ENCODE assay signal across 16 cellular contexts in the genomic region with DNA sequence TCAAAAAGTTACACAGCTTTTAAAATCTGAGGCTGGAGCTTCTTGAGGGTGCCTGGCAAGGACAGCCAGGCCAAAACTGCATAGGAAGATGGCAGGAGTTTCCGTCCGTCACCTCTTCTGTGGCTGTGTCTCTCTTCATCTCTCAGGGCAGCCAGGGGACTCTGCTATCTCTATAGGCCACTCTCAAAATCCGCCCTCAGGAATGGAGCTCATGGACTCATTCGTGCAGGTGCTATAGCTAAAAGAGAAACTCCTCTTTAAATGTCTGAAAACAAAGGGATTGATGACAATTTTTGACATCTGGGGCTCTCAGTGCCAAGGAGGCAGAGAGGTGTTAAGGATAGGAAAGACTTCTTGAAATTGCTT. TPM values are rescaled to one million over a fixed set of nuclear protein-coding genes. Genes with fewer than 3 reads are reported as not detected.
A peak's percentile ranks its signal among the peaks of the same experiment; 100 is the strongest.
DNase-seq lines count a peak whose midpoint lies in the region; ATAC-seq, FAIRE-seq and TF ChIP-seq lines count a peak whose summit lies in the region.
"Had no signal": no experiment of that assay in that cellular context is flagged by ENCODE, and none has a peak within 500 bp of the region (broad histone marks: within the 10 kb centered on the region; RNA-seq: fewer than 3 reads in every experiment).

No MANE protein-coding gene starts in this region.

- H3K27me3 ChIP-seq in mesenchymal stem cell (ENCODE audit: control insufficient read depth in 1 of 2, insufficient read depth in 1 of 2, low read length in 2 of 2): no peaks in the 10 kb centered on the region
- H3K27me3 ChIP-seq in right atrium auricular region: no peaks in the 10 kb centered on the region
- H3K27me3 ChIP-seq: tibial artery had no signal

- H3K4me1 Mint-ChIP-seq in activated T-helper 2 cell treated with anti-CD3 and anti-CD28 coated beads, Interferon-gamma antibody, Interleukin-2, Interleukin-4, amounts not matched to agents 10 μg/mL and 5 μg/mL and 100 μg/mL, durations not matched to agents 14 hours and 24 hours and 36 hours (ENCODE audit: low read depth): peaks cover 26% of the 10 kb centered on the region

- H3K4me2 ChIP-seq in A549 (peak overlapping the region; percentile 57), mesenchymal stem cell (ENCODE audit: low read length, poor library complexity, severe bottlenecking) (no peak overlapping the region)

- H2AFZ ChIP-seq in mesenchymal stem cell (ENCODE audit: low read depth, low read length): no peak overlapping the region

- CTCF ChIA-PET in A549 (lab: Yijun Ruan, JAX): interaction anchor here (1.1 to 2.5 kb wide), 6 partner anchors 9 to 277 kb away, joined by 3 to 6 read pairs (median 4); no protein-coding TSS in a partner anchor

- H2BK12ac ChIP-seq in mesenchymal stem cell (ENCODE audit: low read length in 2 of 2): no peak overlapping the region

- no peak for FAIRE-seq in A549 (lab: Jason Lieb, UNC)

- POLR2A ChIA-PET in A549 (lab: Yijun Ruan, JAX): interaction anchor here (1.0 kb wide), 1 partner anchor 46 kb away, joined by 4 read pairs; a partner anchor contains a TSS

- H3K4me3 ChIP-seq in A549 (no peak overlapping the region), mesenchymal stem cell (ENCODE audit: insufficient read depth in 1 of 2, low read depth in 1 of 2, low read length in 2 of 2) (no peak overlapping the region), right atrium auricular region (no peak overlapping the region)
- H3K4me3 ChIP-seq: tibial artery had no signal

- no peak for TF ChIP-seq RAD21 in A549 (conservative IDR thresholded peaks at IDR 0.05 in 1 of 2, IDR thresholded peaks at IDR 0.05 in 1 of 2)

- no peaks in the 10 kb centered on the region for H3K36me3 ChIP-seq in mesenchymal stem cell (ENCODE audit: control insufficient read depth in 1 of 2, insufficient read depth in 2 of 2, low read depth in 1 of 2, low read length in 2 of 2)
- no peaks in the 10 kb centered on the region for H3K36me3 ChIP-seq in right atrium auricular region
- H3K36me3 ChIP-seq: tibial artery had no signal

- H3K4me1 ChIP-seq in A549 (peaks cover 30% of the 10 kb centered on the region), mesenchymal stem cell (ENCODE audit: control insufficient read depth, insufficient read depth, low read depth, low read length) (peaks cover 7% of the 10 kb centered on the region), right atrium auricular region (no peaks in the 10 kb centered on the region)

- H2BK5ac ChIP-seq in mesenchymal stem cell (ENCODE audit: low read depth, low read length, poor library complexity, severe bottlenecking): peak overlapping the region; percentile 21

- H4K8ac ChIP-seq in mesenchymal stem cell (ENCODE audit: low read length): no peak overlapping the region

- no peak overlapping the region for H3K18ac ChIP-seq in mesenchymal stem cell (ENCODE audit: low read depth in 1 of 2, low read length in 2 of 2)

- no peaks in the 10 kb centered on the region for H3K79me1 ChIP-seq in mesenchymal stem cell (replicated peaks; ENCODE audit: low read length, poor library complexity, severe bottlenecking)

- H3K14ac ChIP-seq in mesenchymal stem cell (ENCODE audit: low read length in 2 of 2): no peak overlapping the region

- H3K23ac ChIP-seq in mesenchymal stem cell (ENCODE audit: low read length in 2 of 2): no peak overlapping the region

- peak overlapping the region; percentile 92 for H2AK5ac ChIP-seq in mesenchymal stem cell (ENCODE audit: low read length, severe bottlenecking)

- H3K9ac ChIP-seq in mesenchymal stem cell (ENCODE audit: low read length): peak overlapping the region; percentile 47

- intact Hi-C loops in activated T-helper 2 cell treated with anti-CD3 and anti-CD28 coated beads, Interferon-gamma antibody, Interleukin-2, Interleukin-4, amounts not matched to agents 10 μg/mL and 5 μg/mL and 100 μg/mL, durations not matched to agents 14 hours and 24 hours and 36 hours (cut with micrococcal nuclease): loop anchor here (1.0 to 5.0 kb wide), 2 partner anchors 14 to 46 kb away; a partner anchor contains a TSS
- intact Hi-C loops in posterior cingulate gyrus (cut with DNase I): no loop called here

- no peak overlapping the region for H2BK15ac ChIP-seq in mesenchymal stem cell (ENCODE audit: low read depth, poor library complexity, severe bottlenecking)

- H3K36me3 Mint-ChIP-seq in activated T-helper 2 cell treated with anti-CD3 and anti-CD28 coated beads, Interferon-gamma antibody, Interleukin-2, Interleukin-4, amounts not matched to agents 10 μg/mL and 5 μg/mL and 100 μg/mL, durations not matched to agents 14 hours and 24 hours and 36 hours (ENCODE audit: low read depth): peaks cover 7% of the 10 kb centered on the region

- peaks cover 9% of the 10 kb centered on the region; the same call in 2 of the 3 replicates for H3K9me3 ChIP-seq in A549
- peaks cover 9% of the 10 kb centered on the region for H3K9me3 ChIP-seq in mesenchymal stem cell (ENCODE audit: control insufficient read depth, low read length)
- H3K9me3 ChIP-seq in right atrium auricular region: peaks cover 0 to 7% of the 10 kb centered on the region in 2 donors

- H3K27me3 Mint-ChIP-seq in activated T-helper 2 cell treated with anti-CD3 and anti-CD28 coated beads, Interferon-gamma antibody, Interleukin-2, Interleukin-4, amounts not matched to agents 10 μg/mL and 5 μg/mL and 100 μg/mL, durations not matched to agents 14 hours and 24 hours and 36 hours (ENCODE audit: low read depth): no peaks in the 10 kb centered on the region
- H3K27me3 Mint-ChIP-seq: progenitor cell of endocrine pancreas had no signal

- no peak for TF ChIP-seq POLR2A in A549 (IDR thresholded peaks at IDR 0.05; ENCODE audit: low read length)

- TF ChIP-seq EP300 in A549 (IDR thresholded peaks at IDR 0.05): no peak

- WGBS in A549 (ENCODE audit: missing lambda C conversion rate): 91% methylated on average over 4 of the region's 4 CpGs
- 90% methylated on average over 4 of the region's 4 CpGs for WGBS in mesenchymal stem cell

- H3K27ac Mint-ChIP-seq in activated T-helper 2 cell treated with anti-CD3 and anti-CD28 coated beads, Interferon-gamma antibody, Interleukin-2, Interleukin-4, amounts not matched to agents 10 μg/mL and 5 μg/mL and 100 μg/mL, durations not matched to agents 14 hours and 24 hours and 36 hours: peak overlapping the region; percentile 86

- ATAC-seq in A549: peak in 1 of 2 experiments; percentile 18; a peak in 2 of 6 replicates
- no peak for ATAC-seq in GM19035 (IDR thresholded peaks at IDR 0.05; ENCODE audit: unreplicated experiment)
- ATAC-seq in HG03097 (IDR thresholded peaks at IDR 0.05; ENCODE audit: low FRiP score, unreplicated experiment): no peak

- H3K9me3 Mint-ChIP-seq in activated T-helper 2 cell treated with anti-CD3 and anti-CD28 coated beads, Interferon-gamma antibody, Interleukin-2, Interleukin-4, amounts not matched to agents 10 μg/mL and 5 μg/mL and 100 μg/mL, durations not matched to agents 14 hours and 24 hours and 36 hours: peaks cover 11% of the 10 kb centered on the region

- TF ChIP-seq CTCF in A549 (IDR thresholded peaks at IDR 0.05) (no peak), C4-2B (conservative IDR thresholded peaks at IDR 0.05) (no peak), right atrium auricular region (IDR thresholded peaks at IDR 0.05) (no peak)

- H2BK120ac ChIP-seq in mesenchymal stem cell (ENCODE audit: low read depth, low read length): no peak overlapping the region

- H3K4me3 Mint-ChIP-seq in activated T-helper 2 cell treated with anti-CD3 and anti-CD28 coated beads, Interferon-gamma antibody, Interleukin-2, Interleukin-4, amounts not matched to agents 10 μg/mL and 5 μg/mL and 100 μg/mL, durations not matched to agents 14 hours and 24 hours and 36 hours (ENCODE audit: low read depth): peak overlapping the region; percentile 20

- H3K4ac ChIP-seq in mesenchymal stem cell (ENCODE audit: low read depth in 1 of 2, low read length in 2 of 2): peak overlapping the region in 1 of 2 experiments; percentile 41

- no peak overlapping the region for H4K91ac ChIP-seq in mesenchymal stem cell (ENCODE audit: low read length)

- H3K27ac ChIP-seq in A549 (peak overlapping the region; percentile 83 to 84), C4-2B (peak overlapping the region; percentile 27), mesenchymal stem cell (ENCODE audit: low read length, poor library complexity, severe bottlenecking) (peak overlapping the region; percentile 59), right atrium auricular region (no peak overlapping the region)
- H3K27ac ChIP-seq: tibial artery had no signal

- DNase-seq in A549 (ENCODE audit: low read depth in 1 of 2, low spot score in 1 of 2) (no peak), mesenchymal stem cell (no peak), right atrium auricular region (ENCODE audit: low spot score) (no peak), posterior cingulate gyrus (no peak)
- DNase-seq in activated T-helper 2 cell treated with anti-CD3 and anti-CD28 coated beads, Interferon-gamma antibody, Interleukin-2, Interleukin-4, amounts not matched to agents 10 μg/mL and 5 μg/mL and 100 μg/mL, durations not matched to agents 14 hours and 24 hours and 36 hours (ENCODE audit: low spot score): no peak
- DNase-seq: activated gamma-delta T cell, glutamatergic neuron, midbrain, MM.1S, T-helper 17 cell, tibial artery had no signal

TF ChIP-seq in A549, 52 proteins besides CTCF, POLR2A, EP300 and RAD21 (continues in another document):
- no peak for TF ChIP-seq EHMT2 (IDR thresholded peaks at IDR 0.05; ENCODE audit: low read depth)

RNA-seq across cellular contexts. Expression of a gene that starts 27.2 kb away (rescaled TPM):
- polyA plus RNA-seq in A549 (2011; rRNA removed): not detected in 2 replicates
- polyA plus RNA-seq in A549 (2012; cell fraction: cytosol; rRNA removed): 0.03 TPM in 1 of 2 replicates, not detected in the other
- polyA plus RNA-seq in A549 (2012; cell fraction: nucleus; rRNA removed): 0.04 TPM in 1 of 2 replicates, not detected in the other
- polyA plus RNA-seq in A549 (2017; fragmentation: RNase III; extraction: RNeasy Plus Mini Kit Qiagen cat#74134 plus additional on column Dnase treatment): 0.08 to 0.12 TPM (median 0.09 TPM) in 3 replicates
- polyA minus RNA-seq in A549 (2011; rRNA and poly(A)+ RNA removed): not detected in 2 replicates
- total RNA-seq in activated T-helper 2 cell treated with anti-CD3 and anti-CD28 coated beads, Interferon-gamma antibody, Interleukin-2, Interleukin-4, amounts not matched to agents 10 μg/mL and 5 μg/mL and 100 μg/mL, durations not matched to agents 14 hours and 24 hours and 36 hours: not detected in 2 replicates
- not detected for polyA plus RNA-seq in mesenchymal stem cell (2013, experiment 1 of 2)
- not detected for polyA plus RNA-seq in mesenchymal stem cell (2013, experiment 2 of 2)
- 1 to 10 TPM in 1 of 2 donors, under 1 TPM in 1; 0.70 to 2.0 TPM for total RNA-seq in right atrium auricular region
- total RNA-seq: G401, progenitor cell of endocrine pancreas, T-helper 17 cell had no signal

RNA-seq across cellular contexts. Expression of a gene that starts 45.8 kb away (rescaled TPM):
- 86.1 and 105 TPM in 2 replicates for polyA plus RNA-seq in A549 (2011; rRNA removed)
- 10.8 and 12.4 TPM in 2 replicates for polyA plus RNA-seq in A549 (2012; cell fraction: cytosol; rRNA removed)
- 5.8 and 10.4 TPM in 2 replicates for polyA plus RNA-seq in A549 (2012; cell fraction: nucleus; rRNA removed)
- polyA plus RNA-seq in A549 (2017; fragmentation: RNase III; extraction: RNeasy Plus Mini Kit Qiagen cat#74134 plus additional on column Dnase treatment): 33.7 to 38.9 TPM (median 37.5 TPM) in 3 replicates
- 58.6 and 66.1 TPM in 2 replicates for polyA minus RNA-seq in A549 (2011; rRNA and poly(A)+ RNA removed)
- total RNA-seq in activated T-helper 2 cell treated with anti-CD3 and anti-CD28 coated beads, Interferon-gamma antibody, Interleukin-2, Interleukin-4, amounts not matched to agents 10 μg/mL and 5 μg/mL and 100 μg/mL, durations not matched to agents 14 hours and 24 hours and 36 hours: 20.8 and 23.6 TPM in 2 replicates
- polyA plus RNA-seq in mesenchymal stem cell (2013, experiment 1 of 2): 23.8 TPM
- polyA plus RNA-seq in mesenchymal stem cell (2013, experiment 2 of 2): 25.6 TPM
- total RNA-seq in right atrium auricular region: 10 to 100 TPM; 30.0 to 53.0 TPM

Comparison
In these comparisons a context has a peak if more than half of its experiments do, and no peak if none do; other contexts are left out.
1. H3K27ac ChIP-seq: peak in A549 (2 of 2), C4-2B (single experiment) and mesenchymal stem cell (single experiment); none in right atrium auricular region (0 of 2).